ENCODE assay signal across 23 cellular contexts in genomic region chr4:53595204-53595603, GRCh38. TPM values are rescaled to one million over a fixed set of nuclear protein-coding genes. Genes with fewer than 3 reads are reported as not detected.
"Had no signal": no experiment of that assay in that cellular context is flagged by ENCODE, and none has a peak within 500 bp of the region (broad histone marks: within the 10 kb centered on the region; RNA-seq: fewer than 3 reads in every experiment).

No MANE protein-coding gene starts in this region.

- H3K27ac Mint-ChIP-seq: activated B cell treated with CpG ODN at 0.5 μM for 24 hours; activated CD8-positive, alpha-beta T cell treated with anti-CD3 and anti-CD28 coated beads for 36 hours; activated naive CD4-positive, alpha-beta T cell treated with anti-CD3 and anti-CD28 coated beads, Interleukin-2, amount 50 U/mL, for 72 hours; activated T-helper 17 cell treated with anti-CD3 and anti-CD28 coated beads, Interleukin-2, amount 50 U/mL, for 72 hours; natural killer cell treated with Interleukin-12 subunit alpha and Interleukin-12 subunit beta and Interleukin-15 and Interleukin-18, amount 100 ng/mL, for 72 hours had no signal

- H3K27ac ChIP-seq: lower lobe of right lung, spleen, testis, transverse colon had no signal

- H3K27me3 ChIP-seq: testis, transverse colon had no signal

- H3K36me3 ChIP-seq: lower lobe of right lung, spleen, transverse colon had no signal

- ATAC-seq: activated CD8-positive, alpha-beta T cell treated with anti-CD3 and anti-CD28 coated beads for 36 hours; activated naive CD4-positive, alpha-beta T cell treated with anti-CD3 and anti-CD28 coated beads, Interleukin-2, amount 50 U/mL, for 72 hours; activated T-cell treated with anti-CD3 and anti-CD28 coated beads, Interleukin-2, amount 50 U/mL, for 4 hours; activated T-helper 17 cell treated with anti-CD3 and anti-CD28 coated beads, Interleukin-2, amount 50 U/mL, for 72 hours; left lobe of liver; lower lobe of right lung; mucosa of descending colon; natural killer cell treated with Interleukin-12 subunit alpha and Interleukin-12 subunit beta and Interleukin-15 and Interleukin-18, amount 100 ng/mL, for 72 hours; right cardiac atrium had no signal

- H3K4me1 ChIP-seq: testis had no signal

- DNase-seq: activated B cell treated with CpG ODN at 0.5 μM for 24 hours; activated CD4-positive, alpha-beta T cell treated with anti-CD3 and anti-CD28 coated beads, Interleukin-2, amount 50 U/mL, for 1 hour; activated CD8-positive, alpha-beta T cell treated with anti-CD3 and anti-CD28 coated beads for 36 hours; activated gamma-delta T cell treated with Interleukin-2 at 50 U/mL for 16 hours; activated T-cell treated with anti-CD3 and anti-CD28 coated beads, Interleukin-2, amount 50 U/mL, for 4 hours; dermis blood vessel endothelial cell; effector CD4-positive, alpha-beta T cell; erythroblast; head of caudate nucleus; hippocampal formation; kidney glomerular epithelial cell; lower lobe of right lung; mucosa of descending colon; right cardiac atrium; spleen; stimulated activated naive CD4-positive, alpha-beta T cell treated with Interleukin-2 at 50 U/mL for 16 hours; T-helper 2 cell; testis; transverse colon had no signal

- H3K36me3 Mint-ChIP-seq: natural killer cell treated with Interleukin-12 subunit alpha and Interleukin-12 subunit beta and Interleukin-15 and Interleukin-18, amount 100 ng/mL, for 72 hours had no signal

- H3K9me3 ChIP-seq: lower lobe of right lung, mucosa of descending colon, spleen, testis, transverse colon had no signal

- H3K9me3 Mint-ChIP-seq: activated B cell treated with CpG ODN at 0.5 μM for 24 hours; activated CD8-positive, alpha-beta T cell treated with anti-CD3 and anti-CD28 coated beads for 36 hours; activated naive CD4-positive, alpha-beta T cell treated with anti-CD3 and anti-CD28 coated beads, Interleukin-2, amount 50 U/mL, for 72 hours; activated T-cell treated with anti-CD3 and anti-CD28 coated beads, Interleukin-2, amount 50 U/mL, for 4 hours; activated T-helper 17 cell treated with anti-CD3 and anti-CD28 coated beads, Interleukin-2, amount 50 U/mL, for 72 hours; natural killer cell treated with Interleukin-12 subunit alpha and Interleukin-12 subunit beta and Interleukin-15 and Interleukin-18, amount 100 ng/mL, for 72 hours had no signal

- H3K4me3 Mint-ChIP-seq: activated B cell treated with CpG ODN at 0.5 μM for 24 hours; activated CD8-positive, alpha-beta T cell treated with anti-CD3 and anti-CD28 coated beads for 36 hours; activated T-cell treated with anti-CD3 and anti-CD28 coated beads, Interleukin-2, amount 50 U/mL, for 4 hours; activated T-helper 17 cell treated with anti-CD3 and anti-CD28 coated beads, Interleukin-2, amount 50 U/mL, for 72 hours; natural killer cell treated with Interleukin-12 subunit alpha and Interleukin-12 subunit beta and Interleukin-15 and Interleukin-18, amount 100 ng/mL, for 72 hours had no signal

- H3K4me3 ChIP-seq: lower lobe of right lung, mucosa of descending colon, spleen, testis, transverse colon had no signal

RNA-seq across cellular contexts. Expression of gene LNX1, which starts 3.9 kb away (rescaled TPM):
- total RNA-seq: activated B cell treated with CpG ODN at 0.5 μM for 24 hours; activated CD8-positive, alpha-beta T cell treated with anti-CD3 and anti-CD28 coated beads for 36 hours; activated naive CD4-positive, alpha-beta T cell treated with anti-CD3 and anti-CD28 coated beads, Interleukin-2, amount 50 U/mL, for 72 hours; activated T-helper 17 cell treated with anti-CD3 and anti-CD28 coated beads, Interleukin-2, amount 50 U/mL, for 72 hours; natural killer cell treated with Interleukin-12 subunit alpha and Interleukin-12 subunit beta and Interleukin-15 and Interleukin-18, amount 100 ng/mL, for 72 hours had no signal
